Comparison of ENCODE assay signal across 25 cellular contexts in genomic region chr3:117393119-117393518, GRCh38.
DNase-seq lines count a peak whose midpoint lies in the region; ATAC-seq and TF ChIP-seq lines count a peak whose summit lies in the region.
"Had no signal": no experiment of that assay in that cellular context is flagged by ENCODE, and none has a peak within 500 bp of the region (broad histone marks: within the 10 kb centered on the region; RNA-seq: fewer than 3 reads in every experiment).

No MANE protein-coding gene starts in this region.

- DNase-seq in EL: peak; percentile 2
- no peak for DNase-seq in SK-N-SH
- peak; percentile 1 to 72 for DNase-seq in dermis microvascular lymphatic vessel endothelial cell (ENCODE audit: low read depth in 2 of 2)
- DNase-seq in mesendoderm: no peak
- DNase-seq in stimulated activated CD4-positive, alpha-beta T cell treated with anti-CD3 and anti-CD28 coated beads, Interleukin-4, amount 100 ng/mL, for 4 hours: no peak
- no peak for DNase-seq in T1000 (lab: John Stamatoyannopoulos, UW)
- DNase-seq: C1 segment of cervical spinal cord; Caco-2; CD4-positive, alpha-beta memory T cell; DND-41; GM23248; H7; KBM-7; MG63; NCI-H1105 treated with DMSO at 0.1 percent for 48 hours; NCI-H146; NCI-H1930; NCI-H2107; NCI-H446 treated with DMSO at 0.1 percent for 48 hours; NCI-H526; NCI-H82; NK-92 treated with Interleukin-12 subunit alpha and Interleukin-12 subunit beta, amount 100 ng/mL, for 24 hours; PC-3 had no signal

- no peak overlapping the region for H3K9ac ChIP-seq in SK-N-SH
- H3K9ac ChIP-seq in mesendoderm (ENCODE audit: low read length): no peak overlapping the region
- H3K9ac ChIP-seq: GM23248 had no signal

- 21% methylated on average over 1 of the region's 1 CpG for WGBS in SK-N-SH (ENCODE audit: low lambda C conversion rate)
- no CpG with 5 or more reads among the region's 1 CpG for WGBS in mesendoderm (ENCODE audit: extremely low coverage, insufficient coverage, low lambda C conversion rate)

- H3K4me3 ChIP-seq in SK-N-SH (ENCODE audit: low read depth in 2 of 2, low read length in 1 of 2): no peak overlapping the region
- H3K4me3 ChIP-seq in mesendoderm (ENCODE audit: low read length): no peak overlapping the region
- H3K4me3 ChIP-seq: GM23248, MG63, SJSA1 had no signal

- H2BK15ac ChIP-seq in mesendoderm (replicated peaks; ENCODE audit: low read depth): no peak overlapping the region

- CTCF ChIA-PET in SK-N-SH (lab: Yijun Ruan, JAX): no interaction called here

- H4K20me1 ChIP-seq in SK-N-SH (ENCODE audit: insufficient read depth): no peaks in the 10 kb centered on the region

- H3K18ac ChIP-seq in mesendoderm (ENCODE audit: low read length): peak overlapping the region; percentile 60

- no peak for ATAC-seq in GM19328 (IDR thresholded peaks at IDR 0.05; ENCODE audit: unreplicated experiment)
- ATAC-seq: PC-3 had no signal

- no peaks in the 10 kb centered on the region for H3F3A ChIP-seq in SK-N-SH (replicated peaks; ENCODE audit: insufficient read depth)

- peak overlapping the region; percentile 93 for H2BK5ac ChIP-seq in mesendoderm (ENCODE audit: low read length)

- no peaks in the 10 kb centered on the region for H3K36me3 ChIP-seq in SK-N-SH (replicated peaks in 1 of 2; ENCODE audit: control insufficient read depth in 1 of 2, insufficient read depth in 2 of 2, low read length in 1 of 2)
- H3K36me3 ChIP-seq in mesendoderm (ENCODE audit: control insufficient read depth, insufficient read depth, low read length): no peaks in the 10 kb centered on the region
- H3K36me3 ChIP-seq: MG63, SJSA1 had no signal

- no peak overlapping the region for H3K4ac ChIP-seq in mesendoderm (ENCODE audit: low read depth, low read length)

- TF ChIP-seq RAD21 in SK-N-SH (IDR thresholded peaks at IDR 0.05; ENCODE audit: low read length): no peak

- H3K79me2 ChIP-seq in SK-N-SH (ENCODE audit: insufficient read depth) (no peaks in the 10 kb centered on the region), mesendoderm (ENCODE audit: control insufficient read depth, insufficient read depth, low read length) (no peaks in the 10 kb centered on the region)

- H3K4me1 ChIP-seq in SK-N-SH (ENCODE audit: control insufficient read depth in 1 of 2, insufficient read depth in 2 of 2, low read depth in 1 of 2, low read length in 1 of 2) (peaks cover 0 to 20% of the 10 kb centered on the region in 2 experiments; a peak in 2 of 4 replicates), mesendoderm (ENCODE audit: control insufficient read depth, low read depth, low read length) (peaks cover 5% of the 10 kb centered on the region)
- H3K4me1 ChIP-seq: Caco-2, SJSA1 had no signal

- TF ChIP-seq CTCF in SK-N-SH (IDR thresholded peaks at IDR 0.05): no peak

- H3K23ac ChIP-seq in mesendoderm (ENCODE audit: low read length): no peak overlapping the region

- H3K9me3 ChIP-seq in SK-N-SH: no peaks in the 10 kb centered on the region
- H3K9me3 ChIP-seq: Caco-2, MG63, SJSA1 had no signal

- H2AK5ac ChIP-seq in mesendoderm (ENCODE audit: low read length): no peak overlapping the region

- H3K9me2 ChIP-seq in SK-N-SH: no peaks in the 10 kb centered on the region

- H3K79me1 ChIP-seq in mesendoderm (ENCODE audit: low read length): no peaks in the 10 kb centered on the region

- peak overlapping the region; percentile 78 for H3K56ac ChIP-seq in mesendoderm (ENCODE audit: low read length)

- H2AFZ ChIP-seq in SK-N-SH (ENCODE audit: low read depth): no peak overlapping the region
- H2AFZ ChIP-seq: GM23248 had no signal

- H3K27me3 ChIP-seq in SK-N-SH (ENCODE audit: insufficient read depth) (no peaks in the 10 kb centered on the region), mesendoderm (ENCODE audit: insufficient read depth, low read length, poor library complexity) (no peaks in the 10 kb centered on the region)
- H3K27me3 ChIP-seq: MG63, SJSA1 had no signal

- H4K5ac ChIP-seq in mesendoderm (ENCODE audit: low read length): peak overlapping the region; percentile 93

- H3K27ac ChIP-seq in SK-N-SH (ENCODE audit: low read depth in 2 of 2, low read length in 1 of 2) (peak overlapping the region in 1 of 2 experiments; percentile 60; a peak in 3 of 4 replicates), mesendoderm (ENCODE audit: low read depth, low read length) (peak overlapping the region; percentile 39)
- H3K27ac ChIP-seq: GM23248, SJSA1 had no signal

- TF ChIP-seq EP300 in SK-N-SH (IDR thresholded peaks at IDR 0.05; ENCODE audit: borderline replicate concordance in 1 of 2, low read depth in 1 of 2, low read length in 1 of 2): no peak

- POLR2A ChIA-PET in SK-N-SH (lab: Yijun Ruan, JAX): no interaction called here

- no peak overlapping the region for H4K8ac ChIP-seq in mesendoderm (ENCODE audit: low read depth, low read length)

- H3K4me2 ChIP-seq in SK-N-SH: no peak overlapping the region
- no peak overlapping the region for H3K4me2 ChIP-seq in mesendoderm (ENCODE audit: low read length)

- peak overlapping the region; percentile 14 for H2BK120ac ChIP-seq in mesendoderm (ENCODE audit: low read depth, low read length)

TF ChIP-seq in SK-N-SH, 30 proteins besides CTCF, POLR2A, EP300 and RAD21:
- TF ChIP-seq GABPA (IDR thresholded peaks at IDR 0.05; ENCODE audit: low read depth): no peak
- TF ChIP-seq MEF2A (IDR thresholded peaks at IDR 0.05; ENCODE audit: borderline replicate concordance, low read depth): no peak
- peak; percentile 55; the same call in 1 of the 2 replicates for TF ChIP-seq NFIC (IDR thresholded peaks at IDR 0.05; ENCODE audit: borderline replicate concordance)
- no peak for TF ChIP-seq POLR2AphosphoS5 (IDR thresholded peaks at IDR 0.05; ENCODE audit: low read depth, low read length)
- TF ChIP-seq, protein P1, sequence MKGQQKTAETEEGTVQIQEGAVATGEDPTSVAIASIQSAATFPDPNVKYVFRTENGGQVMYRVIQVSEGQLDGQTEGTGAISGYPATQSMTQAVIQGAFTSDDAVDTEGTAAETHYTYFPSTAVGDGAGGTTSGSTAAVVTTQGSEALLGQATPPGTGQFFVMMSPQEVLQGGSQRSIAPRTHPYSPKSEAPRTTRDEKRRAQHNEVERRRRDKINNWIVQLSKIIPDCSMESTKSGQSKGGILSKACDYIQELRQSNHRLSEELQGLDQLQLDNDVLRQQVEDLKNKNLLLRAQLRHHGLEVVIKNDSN (IDR thresholded peaks at IDR 0.05; ENCODE audit: borderline replicate concordance, low read depth): no peak
- TF ChIP-seq TCF12 (IDR thresholded peaks at IDR 0.05): peak; percentile 28; the same call in 1 of the 2 replicates
- no peak for TF ChIP-seq SMC3 (IDR thresholded peaks at IDR 0.05; ENCODE audit: low read depth, low read length)
- TF ChIP-seq, protein P2, sequence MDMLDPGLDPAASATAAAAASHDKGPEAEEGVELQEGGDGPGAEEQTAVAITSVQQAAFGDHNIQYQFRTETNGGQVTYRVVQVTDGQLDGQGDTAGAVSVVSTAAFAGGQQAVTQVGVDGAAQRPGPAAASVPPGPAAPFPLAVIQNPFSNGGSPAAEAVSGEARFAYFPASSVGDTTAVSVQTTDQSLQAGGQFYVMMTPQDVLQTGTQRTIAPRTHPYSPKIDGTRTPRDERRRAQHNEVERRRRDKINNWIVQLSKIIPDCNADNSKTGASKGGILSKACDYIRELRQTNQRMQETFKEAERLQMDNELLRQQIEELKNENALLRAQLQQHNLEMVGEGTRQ (IDR thresholded peaks at IDR 0.05; ENCODE audit: borderline replicate concordance, low read depth, low read length): no peak
- TF ChIP-seq, protein P3, sequence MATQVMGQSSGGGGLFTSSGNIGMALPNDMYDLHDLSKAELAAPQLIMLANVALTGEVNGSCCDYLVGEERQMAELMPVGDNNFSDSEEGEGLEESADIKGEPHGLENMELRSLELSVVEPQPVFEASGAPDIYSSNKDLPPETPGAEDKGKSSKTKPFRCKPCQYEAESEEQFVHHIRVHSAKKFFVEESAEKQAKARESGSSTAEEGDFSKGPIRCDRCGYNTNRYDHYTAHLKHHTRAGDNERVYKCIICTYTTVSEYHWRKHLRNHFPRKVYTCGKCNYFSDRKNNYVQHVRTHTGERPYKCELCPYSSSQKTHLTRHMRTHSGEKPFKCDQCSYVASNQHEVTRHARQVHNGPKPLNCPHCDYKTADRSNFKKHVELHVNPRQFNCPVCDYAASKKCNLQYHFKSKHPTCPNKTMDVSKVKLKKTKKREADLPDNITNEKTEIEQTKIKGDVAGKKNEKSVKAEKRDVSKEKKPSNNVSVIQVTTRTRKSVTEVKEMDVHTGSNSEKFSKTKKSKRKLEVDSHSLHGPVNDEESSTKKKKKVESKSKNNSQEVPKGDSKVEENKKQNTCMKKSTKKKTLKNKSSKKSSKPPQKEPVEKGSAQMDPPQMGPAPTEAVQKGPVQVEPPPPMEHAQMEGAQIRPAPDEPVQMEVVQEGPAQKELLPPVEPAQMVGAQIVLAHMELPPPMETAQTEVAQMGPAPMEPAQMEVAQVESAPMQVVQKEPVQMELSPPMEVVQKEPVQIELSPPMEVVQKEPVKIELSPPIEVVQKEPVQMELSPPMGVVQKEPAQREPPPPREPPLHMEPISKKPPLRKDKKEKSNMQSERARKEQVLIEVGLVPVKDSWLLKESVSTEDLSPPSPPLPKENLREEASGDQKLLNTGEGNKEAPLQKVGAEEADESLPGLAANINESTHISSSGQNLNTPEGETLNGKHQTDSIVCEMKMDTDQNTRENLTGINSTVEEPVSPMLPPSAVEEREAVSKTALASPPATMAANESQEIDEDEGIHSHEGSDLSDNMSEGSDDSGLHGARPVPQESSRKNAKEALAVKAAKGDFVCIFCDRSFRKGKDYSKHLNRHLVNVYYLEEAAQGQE (IDR thresholded peaks at IDR 0.05; ENCODE audit: low read depth, low read length): no peak
- TF ChIP-seq, protein P4, sequence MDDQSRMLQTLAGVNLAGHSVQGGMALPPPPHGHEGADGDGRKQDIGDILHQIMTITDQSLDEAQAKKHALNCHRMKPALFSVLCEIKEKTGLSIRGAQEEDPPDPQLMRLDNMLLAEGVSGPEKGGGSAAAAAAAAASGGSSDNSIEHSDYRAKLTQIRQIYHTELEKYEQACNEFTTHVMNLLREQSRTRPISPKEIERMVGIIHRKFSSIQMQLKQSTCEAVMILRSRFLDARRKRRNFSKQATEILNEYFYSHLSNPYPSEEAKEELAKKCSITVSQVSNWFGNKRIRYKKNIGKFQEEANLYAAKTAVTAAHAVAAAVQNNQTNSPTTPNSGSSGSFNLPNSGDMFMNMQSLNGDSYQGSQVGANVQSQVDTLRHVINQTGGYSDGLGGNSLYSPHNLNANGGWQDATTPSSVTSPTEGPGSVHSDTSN (IDR thresholded peaks at IDR 0.05): peak; percentile 64

Comparison
In these comparisons a context has a peak if more than half of its experiments do, and no peak if none do; other contexts are left out.
1. DNase-seq: peak in EL (single experiment) and dermis microvascular lymphatic vessel endothelial cell (2 of 2); none in SK-N-SH (single experiment), mesendoderm (single experiment), stimulated activated CD4-positive, alpha-beta T cell treated with anti-CD3 and anti-CD28 coated beads, Interleukin-4, amount 100 ng/mL, for 4 hours (0 of 2) and T1000 (single experiment).